ENCODE assay signal across 1 cellular context in the genomic region with DNA sequence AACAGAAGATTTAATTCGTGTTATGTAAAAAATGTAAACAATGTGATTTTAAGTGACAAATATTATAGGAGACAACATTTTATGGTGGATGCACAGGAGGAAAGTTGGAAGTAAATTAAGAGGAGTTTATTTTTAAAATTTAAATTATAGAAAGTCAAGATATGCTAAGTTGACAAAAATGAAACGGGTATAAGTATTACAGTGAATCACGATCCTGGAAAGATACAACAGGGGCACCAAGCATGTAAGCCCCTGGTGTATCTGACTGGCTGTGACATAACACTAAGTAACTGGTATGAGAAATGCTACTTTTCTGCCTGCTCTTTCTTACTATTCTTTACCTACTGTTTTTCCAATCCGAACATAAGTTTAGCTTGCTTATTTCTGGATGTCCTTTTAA.
TF ChIP-seq lines count a peak whose summit lies in the region.

No MANE protein-coding gene starts in this region.

TF ChIP-seq in K562, 482 proteins besides CTCF, POLR2A, EP300 and RAD21 (continued from another document):
- TF ChIP-seq, protein P1, sequence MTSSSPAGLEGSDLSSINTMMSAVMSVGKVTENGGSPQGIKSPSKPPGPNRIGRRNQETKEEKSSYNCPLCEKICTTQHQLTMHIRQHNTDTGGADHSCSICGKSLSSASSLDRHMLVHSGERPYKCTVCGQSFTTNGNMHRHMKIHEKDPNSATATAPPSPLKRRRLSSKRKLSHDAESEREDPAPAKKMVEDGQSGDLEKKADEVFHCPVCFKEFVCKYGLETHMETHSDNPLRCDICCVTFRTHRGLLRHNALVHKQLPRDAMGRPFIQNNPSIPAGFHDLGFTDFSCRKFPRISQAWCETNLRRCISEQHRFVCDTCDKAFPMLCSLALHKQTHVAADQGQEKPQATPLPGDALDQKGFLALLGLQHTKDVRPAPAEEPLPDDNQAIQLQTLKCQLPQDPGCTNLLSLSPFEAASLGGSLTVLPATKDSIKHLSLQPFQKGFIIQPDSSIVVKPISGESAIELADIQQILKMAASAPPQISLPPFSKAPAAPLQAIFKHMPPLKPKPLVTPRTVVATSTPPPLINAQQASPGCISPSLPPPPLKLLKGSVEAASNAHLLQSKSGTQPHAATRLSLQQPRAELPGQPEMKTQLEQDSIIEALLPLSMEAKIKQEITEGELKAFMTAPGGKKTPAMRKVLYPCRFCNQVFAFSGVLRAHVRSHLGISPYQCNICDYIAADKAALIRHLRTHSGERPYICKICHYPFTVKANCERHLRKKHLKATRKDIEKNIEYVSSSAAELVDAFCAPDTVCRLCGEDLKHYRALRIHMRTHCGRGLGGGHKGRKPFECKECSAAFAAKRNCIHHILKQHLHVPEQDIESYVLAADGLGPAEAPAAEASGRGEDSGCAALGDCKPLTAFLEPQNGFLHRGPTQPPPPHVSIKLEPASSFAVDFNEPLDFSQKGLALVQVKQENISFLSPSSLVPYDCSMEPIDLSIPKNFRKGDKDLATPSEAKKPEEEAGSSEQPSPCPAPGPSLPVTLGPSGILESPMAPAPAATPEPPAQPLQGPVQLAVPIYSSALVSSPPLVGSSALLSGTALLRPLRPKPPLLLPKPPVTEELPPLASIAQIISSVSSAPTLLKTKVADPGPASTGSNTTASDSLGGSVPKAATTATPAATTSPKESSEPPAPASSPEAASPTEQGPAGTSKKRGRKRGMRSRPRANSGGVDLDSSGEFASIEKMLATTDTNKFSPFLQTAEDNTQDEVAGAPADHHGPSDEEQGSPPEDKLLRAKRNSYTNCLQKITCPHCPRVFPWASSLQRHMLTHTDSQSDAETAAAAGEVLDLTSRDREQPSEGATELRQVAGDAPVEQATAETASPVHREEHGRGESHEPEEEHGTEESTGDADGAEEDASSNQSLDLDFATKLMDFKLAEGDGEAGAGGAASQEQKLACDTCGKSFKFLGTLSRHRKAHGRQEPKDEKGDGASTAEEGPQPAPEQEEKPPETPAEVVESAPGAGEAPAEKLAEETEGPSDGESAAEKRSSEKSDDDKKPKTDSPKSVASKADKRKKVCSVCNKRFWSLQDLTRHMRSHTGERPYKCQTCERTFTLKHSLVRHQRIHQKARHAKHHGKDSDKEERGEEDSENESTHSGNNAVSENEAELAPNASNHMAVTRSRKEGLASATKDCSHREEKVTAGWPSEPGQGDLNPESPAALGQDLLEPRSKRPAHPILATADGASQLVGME (CRISPR knock-in tag; IDR thresholded peaks at IDR 0.05) = no peak
- TF ChIP-seq ZNF316 (IDR thresholded peaks at IDR 0.05) = peak; percentile 53; the same call in 1 of the 2 replicates
TF ChIP-seq in K562: peak in this region for 3.
